ENCODE assay signal across 16 cellular contexts in genomic region chr6:107821591-107821990, GRCh38. TPM values are rescaled to one million over a fixed set of nuclear protein-coding genes. Genes with fewer than 3 reads are reported as not detected.
DNase-seq lines count a peak whose midpoint lies in the region; ATAC-seq, FAIRE-seq and TF ChIP-seq lines count a peak whose summit lies in the region.
"Had no signal": no experiment of that assay in that cellular context is flagged by ENCODE, and none has a peak within 500 bp of the region (broad histone marks: within the 10 kb centered on the region; RNA-seq: fewer than 3 reads in every experiment).

No MANE protein-coding gene starts in this region.

- FAIRE-seq in small intestine (lab: Jason Lieb, UNC): no peak
- FAIRE-seq: H1, TTC549 had no signal

- TF ChIP-seq CTCF in OCI-LY7 (conservative IDR thresholded peaks at IDR 0.05; ENCODE audit: low read length): no peak

- H3K4me2 ChIP-seq in OCI-LY7 (ENCODE audit: low read length): peak overlapping the region; percentile 74; the same call in 1 of the 2 replicates

- POLR2A ChIA-PET in OCI-LY7 (lab: Charles Lee): interaction anchor here (0.6 to 0.7 kb wide), 3 partner anchors 55 to 732 kb away, joined by 3 to 4 read pairs (median 3); no protein-coding TSS in a partner anchor

- DNase-seq in activated T-cell treated with anti-CD3 and anti-CD28 coated beads, Interleukin-2, amount 50 U/mL, for 1 hour: peak; percentile 32
- DNase-seq in activated T-cell treated with anti-CD3 and anti-CD28 coated beads for 4 hours: no peak
- DNase-seq in OCI-LY7 (ENCODE audit: low spot score): no peak
- DNase-seq in ecto neural progenitor cell (ENCODE audit: low spot score): peak; percentile 30
- DNase-seq in small intestine: no peak
- no peak for DNase-seq in stimulated activated CD4-positive, alpha-beta T cell treated with anti-CD3 and anti-CD28 coated beads, Interleukin-15, amount 100 ng/mL, for 24 hours
- no peak for DNase-seq in left colon
- DNase-seq in NOMO-1 (lab: John Stamatoyannopoulos, UW; ENCODE audit: unreplicated experiment in 2 of 2): no peak
- DNase-seq: brain microvascular endothelial cell, gastrocnemius medialis, NCI-H2029, upper lobe of left lung had no signal

- BruUV-seq in OCI-LY7 (replicated peaks; lab: Mats Ljungman, UMichigan): no TSS peak

- H3K4me1 ChIP-seq in OCI-LY7 (ENCODE audit: insufficient read depth, low read length, poor library complexity, severe bottlenecking) (peaks cover 28% of the 10 kb centered on the region), small intestine (ENCODE audit: control insufficient read depth in 2 of 2, insufficient read depth in 1 of 2, low read depth in 1 of 2, low read length in 1 of 2) (peaks cover 0 to 2% of the 10 kb centered on the region in 2 donors)
- H3K4me1 ChIP-seq: prostate gland had no signal

- 41 to 61% (median 48%) methylated on average over 5 of the region's 5 CpGs for WGBS in small intestine, 3 donors

- intact Hi-C loops in OCI-LY7 (cut with micrococcal nuclease; ENCODE audit: unreplicated experiment) (no loop called here), left colon (cut with DNase I, micrococcal nuclease) (no loop called here)

- no peaks in the 10 kb centered on the region for H3K9me2 ChIP-seq in OCI-LY7 (ENCODE audit: insufficient read depth, low read length)

- H3K27me3 ChIP-seq in small intestine (ENCODE audit: control insufficient read depth in 2 of 2, insufficient read depth in 2 of 2, low read length in 2 of 2): no peaks in the 10 kb centered on the region
- H3K27me3 ChIP-seq: upper lobe of left lung had no signal

- H3K4me3 ChIP-seq in OCI-LY7 (ENCODE audit: low read depth, low read length, poor library complexity, severe bottlenecking) (no peak overlapping the region), small intestine (ENCODE audit: low read depth in 1 of 2, low read length in 2 of 2) (peak overlapping the region in 1 of 2 donors; percentile 33)

- no peak for ATAC-seq in left colon
- ATAC-seq: gastrocnemius medialis had no signal

- no peaks in the 10 kb centered on the region for H3K9me3 ChIP-seq in OCI-LY7 (ENCODE audit: low read length)
- H3K9me3 ChIP-seq in small intestine (ENCODE audit: control insufficient read depth, low read depth): no peaks in the 10 kb centered on the region
- H3K9me3 ChIP-seq: gastrocnemius medialis, prostate gland, upper lobe of left lung had no signal

- H2AFZ ChIP-seq in OCI-LY7 (ENCODE audit: low read length): no peak overlapping the region; the same call in 1 of the 2 replicates

- CTCF ChIA-PET in OCI-LY7 (lab: Charles Lee; ENCODE audit: unreplicated experiment): no interaction called here

- H3K36me3 ChIP-seq in OCI-LY7 (ENCODE audit: insufficient read depth, low read length) (no peaks in the 10 kb centered on the region), small intestine (ENCODE audit: control insufficient read depth in 2 of 2, insufficient read depth in 2 of 2, low read length in 2 of 2) (no peaks in the 10 kb centered on the region)
- H3K36me3 ChIP-seq: brain microvascular endothelial cell, gastrocnemius medialis, prostate gland, upper lobe of left lung had no signal

- H3K79me2 ChIP-seq in OCI-LY7 (ENCODE audit: insufficient read depth, low read depth, low read length): no peaks in the 10 kb centered on the region

- no peaks in the 10 kb centered on the region for H4K20me1 ChIP-seq in OCI-LY7 (ENCODE audit: insufficient read depth, low read length)

- H3K27ac ChIP-seq in OCI-LY7 (ENCODE audit: low read depth, low read length, poor library complexity, severe bottlenecking) (no peak overlapping the region), small intestine (ENCODE audit: low read depth in 1 of 2, low read length in 1 of 2) (peak overlapping the region; percentile 52 to 55)
- H3K27ac ChIP-seq: brain microvascular endothelial cell, gastrocnemius medialis, prostate gland, upper lobe of left lung had no signal

RNA-seq across cellular contexts. Expression of gene SCML4, which starts 2.5 kb away (rescaled TPM):
- total RNA-seq in OCI-LY7 (2014; rRNA removed; shearing (Covaris generic)): 0.77 and 1.5 TPM in 2 replicates
- total RNA-seq in OCI-LY7 (2022) (1.7 and 3.0 TPM in 2 replicates), left colon (1 to 10 TPM; 2.2 to 3.4 TPM)
- 10 to 100 TPM in 1 of 3 donors, 1 to 10 TPM in 2; 5.5 to 14.3 (median 5.9) TPM for polyA plus RNA-seq in small intestine
- total RNA-seq: H1, mesothelial cell of epicardium had no signal
- polyA plus RNA-seq: H1 had no signal

Comparison
In these comparisons a context has a peak if more than half of its experiments do, and no peak if none do; other contexts are left out.
1. DNase-seq: peak in activated T-cell treated with anti-CD3 and anti-CD28 coated beads, Interleukin-2, amount 50 U/mL, for 1 hour (single experiment) and ecto neural progenitor cell (single experiment); none in activated T-cell treated with anti-CD3 and anti-CD28 coated beads for 4 hours (single experiment), OCI-LY7 (single experiment), small intestine (single experiment), stimulated activated CD4-positive, alpha-beta T cell treated with anti-CD3 and anti-CD28 coated beads, Interleukin-15, amount 100 ng/mL, for 24 hours (single experiment), left colon (0 of 2) and NOMO-1 (0 of 2).